18 cellular contexts compared by ENCODE assay signal in genomic region chr9:117771162-117771561, GRCh38.
DNase-seq lines count a peak whose midpoint lies in the region; ATAC-seq and TF ChIP-seq lines count a peak whose summit lies in the region.
"Had no signal": no experiment of that assay in that cellular context is flagged by ENCODE, and none has a peak within 500 bp of the region (broad histone marks: within the 10 kb centered on the region; RNA-seq: fewer than 3 reads in every experiment).

No MANE protein-coding gene starts in this region.

- ATAC-seq in left colon, result peak; percentile 80
- ATAC-seq in GM19328 (IDR thresholded peaks at IDR 0.05; ENCODE audit: unreplicated experiment), result no peak
- ATAC-seq in foreskin keratinocyte, result no peak
- ATAC-seq: K562 had no signal

- DNase-seq in NCI-H1436 (lab: John Stamatoyannopoulos, UW) (peak; percentile 35), NCI-H1436 treated with DMSO at 0.1 percent for 48 hours (lab: John Stamatoyannopoulos, UW) (no peak), NCI-H748 (lab: John Stamatoyannopoulos, UW; ENCODE audit: unreplicated experiment) (peak; percentile 84), left colon (no peak), transverse colon (no peak), HT-29 (ENCODE audit: low spot score) (no peak), foreskin keratinocyte (no peak)
- DNase-seq: DMS53, NCI-H146, NCI-H2081 treated with DMSO at 0.1 percent for 48 hours, SW 1271 had no signal

- intact Hi-C loops in left colon (cut with DNase I, micrococcal nuclease) (no loop called here), transverse colon (cut with DNase I; ENCODE audit: low total_unique reads) (no loop called here)

- H3K27me3 ChIP-seq in transverse colon (no peaks in the 10 kb centered on the region), foreskin keratinocyte (no peaks in the 10 kb centered on the region)
- H3K27me3 ChIP-seq: BLaER1, SJSA1 had no signal

- H3K4me1 ChIP-seq in transverse colon (peaks cover 0 to 23% (median 2%) of the 10 kb centered on the region in 4 donors), foreskin keratinocyte (no peaks in the 10 kb centered on the region)
- H3K4me1 ChIP-seq: BLaER1, HAP-1 had no signal

- WGBS in transverse colon (ENCODE audit: low coverage in 1 of 2), 2 donors, result 19 to 32% methylated on average over 4 of the region's 4 CpGs

- H3K4me3 ChIP-seq in transverse colon, result no peak overlapping the region
- H3K4me3 ChIP-seq: BLaER1, HAP-1, K562, SJSA1 had no signal

- TF ChIP-seq EP300 in transverse colon (IDR thresholded peaks at IDR 0.05; ENCODE audit: low read depth), result no peak

- in situ Hi-C loops in transverse colon (cut with MboI; ENCODE audit: low pct_ligation_motif_present in 1 of 4, low pct_unique_long_range_greater_than_20kb in 1 of 4, low sequenced_read_pairs in 3 of 4), result loop anchor here in 1 of 4 donors (25.0 kb wide), 1 partner anchor 109 kb away; no protein-coding TSS in a partner anchor

- H3K9me3 ChIP-seq in transverse colon, result no peaks in the 10 kb centered on the region
- H3K9me3 ChIP-seq: BLaER1, HAP-1, SJSA1 had no signal

- TF ChIP-seq POLR2A in transverse colon (IDR thresholded peaks at IDR 0.05), result no peak

- H3K27ac ChIP-seq in transverse colon (peak overlapping the region in 3 of 4 donors; percentile 40 to 57 (median 41)), foreskin keratinocyte (no peak overlapping the region)
- H3K27ac ChIP-seq: 22Rv1, BLaER1, RWPE1, SJSA1 had no signal

- no peak for TF ChIP-seq CTCF in transverse colon (IDR thresholded peaks at IDR 0.05)
- TF ChIP-seq CTCF in foreskin keratinocyte (conservative IDR thresholded peaks at IDR 0.05), result no peak

- no peaks in the 10 kb centered on the region for H3K36me3 ChIP-seq in transverse colon
- H3K36me3 ChIP-seq: BLaER1, HAP-1, SJSA1 had no signal

Comparison
In these comparisons a context has a peak if more than half of its experiments do, and no peak if none do; other contexts are left out.
1. DNase-seq: peak in NCI-H1436 (single experiment) and NCI-H748 (single experiment); none in NCI-H1436 treated with DMSO at 0.1 percent for 48 hours (single experiment), left colon (0 of 2), transverse colon (single experiment), HT-29 (single experiment) and foreskin keratinocyte (0 of 2).